8 cellular contexts compared by ENCODE assay signal in genomic region chr2:127885341-127885740, GRCh38. TPM values are rescaled to one million over a fixed set of nuclear protein-coding genes. Genes with fewer than 3 reads are reported as not detected.
DNase-seq lines count a peak whose midpoint lies in the region; ATAC-seq and TF ChIP-seq lines count a peak whose summit lies in the region.
"Not testable (repeated sequence)": the region's sequence is repeated elsewhere in the genome, so short reads cannot be mapped to it uniquely, and the experiment has no call there.

No MANE protein-coding gene starts in this region.

- peaks cover 38% of the 10 kb centered on the region for H3K4me1 ChIP-seq in DOHH2 (ENCODE audit: control insufficient read depth, low read length)
- H3K4me1 ChIP-seq in naive thymus-derived CD4-positive, alpha-beta T cell (ENCODE audit: control insufficient read depth in 2 of 2, insufficient read depth in 2 of 2, low read length in 2 of 2) = peaks cover 15 to 24% of the 10 kb centered on the region in 2 donors

- TF ChIP-seq CTCF in DOHH2 (IDR thresholded peaks at IDR 0.05; ENCODE audit: low read depth, low read length, poor library complexity, severe bottlenecking); fibroblast of mammary gland (conservative IDR thresholded peaks at IDR 0.05; ENCODE audit: control insufficient read depth, insufficient read depth, low read depth, low read length): not testable (repeated sequence)

- H3K27me3 ChIP-seq in DOHH2 (ENCODE audit: control insufficient read depth, low read length); naive thymus-derived CD4-positive, alpha-beta T cell (ENCODE audit: control insufficient read depth in 2 of 2, insufficient read depth in 2 of 2, low read length in 2 of 2): not testable (repeated sequence)

- H3K27me3 Mint-ChIP-seq in T-cell; naive thymus-derived CD4-positive, alpha-beta T cell: not testable (repeated sequence)

- not testable (repeated sequence) for H3K9me2 ChIP-seq in DOHH2 (replicated peaks; ENCODE audit: control insufficient read depth, low read length)

- DNase-seq in HK-2 (ENCODE audit: unreplicated experiment) (peak; percentile 32), T-cell (peak in 31 of 34 experiments; percentile 6 to 56 (median 21)), fibroblast of mammary gland (ENCODE audit: low read depth) (peak; percentile 21)
- peak; percentile 12 for DNase-seq in activated gamma-delta T cell treated with anti-CD3 and anti-CD28 coated beads, Interleukin-2, amount 50 U/mL, for 16 hours (ENCODE audit: low read depth)
- DNase-seq in naive thymus-derived CD4-positive, alpha-beta T cell = peak in 7 of 9 donors; percentile 16 to 45 (median 34)
- DNase-seq in stimulated activated CD8-positive, alpha-beta memory T cell treated with anti-CD3 and anti-CD28 coated beads, Interleukin-7, amount 100 ng/mL, for 1 hour (ENCODE audit: low read depth in 2 of 2) = peak; percentile 5 to 11

- peaks cover 46% of the 10 kb centered on the region for H3K36me3 ChIP-seq in DOHH2 (ENCODE audit: control insufficient read depth, low read length)
- peaks cover 0 to 12% (median 8%) of the 10 kb centered on the region in 3 experiments for H3K36me3 ChIP-seq in naive thymus-derived CD4-positive, alpha-beta T cell (ENCODE audit: control insufficient read depth in 2 of 3, insufficient read depth in 3 of 3, low read length in 3 of 3)

- H3K9me3 Mint-ChIP-seq in T-cell; naive thymus-derived CD4-positive, alpha-beta T cell: not testable (repeated sequence)

- POLR2A ChIA-PET in T-cell (lab: Charles Lee) = interaction anchor here in 1 of 2 donors (0.6 kb wide), 1 partner anchor 84 kb away, joined by 10 read pairs; no protein-coding TSS in a partner anchor
- POLR2A ChIA-PET in naive thymus-derived CD4-positive, alpha-beta T cell (lab: Charles Lee) = not testable (repeated sequence)

- not testable (repeated sequence) for H3K9me3 ChIP-seq in DOHH2 (ENCODE audit: control insufficient read depth, insufficient read depth, low read length); naive thymus-derived CD4-positive, alpha-beta T cell (ENCODE audit: control insufficient read depth in 2 of 3, low read length in 3 of 3)

- CTCF ChIA-PET in T-cell (lab: Charles Lee); naive thymus-derived CD4-positive, alpha-beta T cell (lab: Charles Lee): not testable (repeated sequence)

- ATAC-seq in GM21825 (IDR thresholded peaks at IDR 0.05; ENCODE audit: unreplicated experiment) = peak; percentile 17
- ATAC-seq in T-cell (replicated peaks in 1 of 4) = peak; percentile 8 to 12 (median 10)
- ATAC-seq in naive thymus-derived CD4-positive, alpha-beta T cell = peak; percentile 6

- peak overlapping the region; percentile 43 to 80 for H3K27ac Mint-ChIP-seq in T-cell
- peak overlapping the region; percentile 75 to 94 (median 89) for H3K27ac Mint-ChIP-seq in naive thymus-derived CD4-positive, alpha-beta T cell

- H3K4me3 Mint-ChIP-seq in T-cell = peak overlapping the region; percentile 83 to 91 (median 88)
- H3K4me3 Mint-ChIP-seq in naive thymus-derived CD4-positive, alpha-beta T cell = peak overlapping the region; percentile 78 to 100 (median 92)

- H3K79me2 ChIP-seq in DOHH2 (ENCODE audit: control insufficient read depth, low read length) = peaks cover 60% of the 10 kb centered on the region

- H4K20me1 ChIP-seq in DOHH2 (ENCODE audit: control insufficient read depth, insufficient read depth, low read depth, low read length) = not testable (repeated sequence)

- H3F3A ChIP-seq in DOHH2 (ENCODE audit: control insufficient read depth, insufficient read depth) = not testable (repeated sequence)

- H3K4me2 ChIP-seq in DOHH2 (ENCODE audit: low read length) = peak overlapping the region; percentile 100

- H3K4me3 ChIP-seq in DOHH2 (ENCODE audit: low read length) (peak overlapping the region; percentile 89), fibroblast of mammary gland (ENCODE audit: control insufficient read depth, low read depth, low read length) (peak overlapping the region; percentile 60)
- H3K4me3 ChIP-seq in naive thymus-derived CD4-positive, alpha-beta T cell (ENCODE audit: low read length) = not testable (repeated sequence)

- peaks cover 12% of the 10 kb centered on the region for H3K36me3 Mint-ChIP-seq in T-cell
- peaks cover 0 to 12% (median 0%) of the 10 kb centered on the region in 5 donors for H3K36me3 Mint-ChIP-seq in naive thymus-derived CD4-positive, alpha-beta T cell

- H3K4me1 Mint-ChIP-seq in T-cell = peaks cover 50 to 64% (median 57%) of the 10 kb centered on the region in 3 donors
- peaks cover 33 to 68% (median 61%) of the 10 kb centered on the region in 7 donors for H3K4me1 Mint-ChIP-seq in naive thymus-derived CD4-positive, alpha-beta T cell

- intact Hi-C loops in naive thymus-derived CD4-positive, alpha-beta T cell (cut with micrococcal nuclease) = loop anchor here (2.0 to 10.0 kb wide), 4 partner anchors 27 to 361 kb away; partner anchors contain the start of genes IWS1 (in 2 of the 2), UGGT1 (in 2 of the 2), POLR2D (in 1 of the 2) and SFT2D3 (in 1 of the 2)

- peak overlapping the region; percentile 34; the same call in 1 of the 2 replicates for H3K27ac ChIP-seq in DOHH2 (ENCODE audit: low read depth, low read length)
- peak overlapping the region; percentile 84 for H3K27ac ChIP-seq in naive thymus-derived CD4-positive, alpha-beta T cell (ENCODE audit: low read depth, low read length)

RNA-seq across cellular contexts. Expression of gene AMMECR1L, which starts 0.4 kb away (rescaled TPM):
- total RNA-seq in T-cell = 10 to 100 TPM; 10.2 to 18.1 (median 15.0) TPM
- total RNA-seq in naive thymus-derived CD4-positive, alpha-beta T cell = 10 to 100 TPM; 10.5 to 17.2 (median 15.1) TPM
- 10 to 100 TPM in 1 of 2 donors, 1 to 10 TPM in 1; 4.4 to 10.4 TPM for polyA plus RNA-seq in naive thymus-derived CD4-positive, alpha-beta T cell

RNA-seq across cellular contexts. Expression of gene POLR2D, which starts 27.4 kb away (rescaled TPM):
- 10 to 100 TPM; 22.3 to 28.9 (median 27.4) TPM for total RNA-seq in T-cell
- 10 to 100 TPM; 22.9 to 45.6 (median 30.7) TPM for total RNA-seq in naive thymus-derived CD4-positive, alpha-beta T cell
- polyA plus RNA-seq in naive thymus-derived CD4-positive, alpha-beta T cell = 10 to 100 TPM; 41.0 to 42.1 TPM
